12 cellular contexts compared by ENCODE assay signal in genomic region chr19:55248166-55248675, GRCh38. TPM values are rescaled to one million over a fixed set of nuclear protein-coding genes. Genes with fewer than 3 reads are reported as not detected.
DNase-seq lines count a peak whose midpoint lies in the region; ATAC-seq, FAIRE-seq and TF ChIP-seq lines count a peak whose summit lies in the region.
"Had no signal": no experiment of that assay in that cellular context is flagged by ENCODE, and none has a peak within 500 bp of the region (broad histone marks: within the 10 kb centered on the region; RNA-seq: fewer than 3 reads in every experiment).

No MANE protein-coding gene starts in this region.

- no peaks in the 10 kb centered on the region for H3K27me3 Mint-ChIP-seq in T-helper 17 cell
- H3K27me3 Mint-ChIP-seq: activated CD8-positive, alpha-beta memory T cell treated with anti-CD3 and anti-CD28 coated beads, Interleukin-2, amount 10 ng/mL, durations not matched to agents 7 days and 5 days had no signal

- peak overlapping the region; percentile 71 to 88 for H3K27ac ChIP-seq in mucosa of rectum (ENCODE audit: low read depth in 2 of 2, low read length in 2 of 2)
- H3K27ac ChIP-seq: lower lobe of right lung had no signal

- H3K4me1 Mint-ChIP-seq in T-helper 17 cell, result peaks cover 31% of the 10 kb centered on the region

- peaks cover 33 to 35% of the 10 kb centered on the region in 2 donors for H3K36me3 ChIP-seq in mucosa of rectum (ENCODE audit: control insufficient read depth in 2 of 2, insufficient read depth in 2 of 2, low read length in 2 of 2)

- ATAC-seq in T-helper 17 cell (no peak), GM21576 (IDR thresholded peaks at IDR 0.05; ENCODE audit: unreplicated experiment) (no peak)
- ATAC-seq: activated CD8-positive, alpha-beta memory T cell treated with anti-CD3 and anti-CD28 coated beads, Interleukin-2, amount 10 ng/mL, durations not matched to agents 7 days and 5 days had no signal

- no peak overlapping the region for H3K4me3 Mint-ChIP-seq in T-helper 17 cell
- H3K4me3 Mint-ChIP-seq: activated CD8-positive, alpha-beta memory T cell treated with anti-CD3 and anti-CD28 coated beads, Interleukin-2, amount 10 ng/mL, durations not matched to agents 7 days and 5 days had no signal

- no peaks in the 10 kb centered on the region for H3K9me3 ChIP-seq in T-helper 17 cell (ENCODE audit: control insufficient read depth, low read length, poor library complexity, severe bottlenecking)
- no peaks in the 10 kb centered on the region for H3K9me3 ChIP-seq in mucosa of rectum (ENCODE audit: control insufficient read depth in 2 of 2, low read length in 2 of 2)
- H3K9me3 ChIP-seq: lower lobe of right lung, MG63 had no signal

- TF ChIP-seq POLR2A in GM12891 (IDR thresholded peaks at IDR 0.05; ENCODE audit: low read depth, low read length), result 0 out of 2 replicates have a peak, but pooled peaks have one; percentile 18

- no peak for FAIRE-seq in GM12891 (lab: Jason Lieb, UNC)
- FAIRE-seq: endothelial cell of umbilical vein had no signal

- H3K9ac ChIP-seq in mucosa of rectum (ENCODE audit: low read depth in 1 of 2, low read length in 2 of 2), result peak overlapping the region; percentile 24 to 63

- DNase-seq in GM12891 (ENCODE audit: insufficient read length, low spot score) (no peak), T-helper 17 cell (no peak), dermis blood vessel endothelial cell (no peak)
- no peak for DNase-seq in activated CD4-positive, CD25-positive, alpha-beta regulatory T cell treated with anti-CD3 and anti-CD28 coated beads, Interleukin-2, amount 50 U/mL, for 72 hours
- DNase-seq: activated CD8-positive, alpha-beta memory T cell treated with anti-CD3 and anti-CD28 coated beads, Interleukin-2, amount 10 ng/mL, durations not matched to agents 7 days and 5 days; MG63; OCI-M1; stimulated activated CD4-positive, alpha-beta T cell treated with anti-CD3 and anti-CD28 coated beads, Interleukin-4, amount 100 ng/mL, for 4 hours had no signal

- no peak overlapping the region for H3K4me3 ChIP-seq in mucosa of rectum (ENCODE audit: low read length in 2 of 2)
- H3K4me3 ChIP-seq: lower lobe of right lung, MG63 had no signal

- peaks cover 2% of the 10 kb centered on the region for H3K36me3 Mint-ChIP-seq in T-helper 17 cell (ENCODE audit: low read depth)

- H3K4me1 ChIP-seq in mucosa of rectum (ENCODE audit: control insufficient read depth in 2 of 2, insufficient read depth in 2 of 2, low read length in 2 of 2), result peaks cover 45 to 46% of the 10 kb centered on the region in 2 donors

- H3K27me3 ChIP-seq in mucosa of rectum (ENCODE audit: control insufficient read depth in 2 of 2, insufficient read depth in 2 of 2, low read length in 2 of 2), result no peaks in the 10 kb centered on the region
- H3K27me3 ChIP-seq: MG63 had no signal

- H3K27ac Mint-ChIP-seq in T-helper 17 cell, result peak overlapping the region; percentile 83
- H3K27ac Mint-ChIP-seq: activated CD8-positive, alpha-beta memory T cell treated with anti-CD3 and anti-CD28 coated beads, Interleukin-2, amount 10 ng/mL, durations not matched to agents 7 days and 5 days had no signal

TF ChIP-seq in GM12891, 5 proteins besides CTCF, POLR2A, EP300 and RAD21:
- TF ChIP-seq PAX5 (IDR thresholded peaks at IDR 0.05; ENCODE audit: insufficient read depth, low read length, severe bottlenecking) (no peak), POLR2AphosphoS5 (IDR thresholded peaks at IDR 0.05; ENCODE audit: low read depth, low read length) (no peak), POU2F2 (IDR thresholded peaks at IDR 0.05; ENCODE audit: low read depth, low read length) (no peak), SPI1 (IDR thresholded peaks at IDR 0.05; ENCODE audit: low read depth, low read length) (no peak), TAF1 (IDR thresholded peaks at IDR 0.05; ENCODE audit: low read depth, low read length) (no peak)

RNA-seq across cellular contexts. Expression of gene PPP6R1, which starts 10.6 kb away (rescaled TPM):
- 60.0 TPM for polyA plus RNA-seq in GM12891 (2012; ENCODE audit: low read depth, missing spikeins)
- total RNA-seq in T-helper 17 cell (100 to 1,000 TPM; 183 to 186 TPM), dermis blood vessel endothelial cell (23.8 and 54.5 TPM in 2 replicates)

RNA-seq across cellular contexts. Expression of gene TMEM86B, which starts 19.7 kb away (rescaled TPM):
- polyA plus RNA-seq in GM12891 (2012; ENCODE audit: low read depth, missing spikeins), result 2.9 TPM
- 10 to 100 TPM; 12.4 to 12.8 TPM for total RNA-seq in T-helper 17 cell
- total RNA-seq in dermis blood vessel endothelial cell, result 1.0 and 1.1 TPM in 2 replicates

RNA-seq across cellular contexts. Expression of gene HSPBP1, which starts 31.7 kb away (rescaled TPM):
- 11.8 TPM for polyA plus RNA-seq in GM12891 (2012; ENCODE audit: low read depth, missing spikeins)
- total RNA-seq in T-helper 17 cell (10 to 100 TPM; 19.1 to 23.1 TPM), dermis blood vessel endothelial cell (23.5 and 41.4 TPM in 2 replicates)

RNA-seq across cellular contexts. Expression of gene BRSK1, which starts 35.6 kb away (rescaled TPM):
- polyA plus RNA-seq in GM12891 (2012; ENCODE audit: low read depth, missing spikeins), result 1.4 TPM
- total RNA-seq in T-helper 17 cell (1 to 10 TPM; 3.0 to 7.4 TPM), dermis blood vessel endothelial cell (0.79 and 2.2 TPM in 2 replicates)

RNA-seq across cellular contexts. Expression of gene PTPRH, which starts 38.9 kb away (rescaled TPM):
- polyA plus RNA-seq in GM12891 (2012; ENCODE audit: low read depth, missing spikeins), result not detected
- total RNA-seq in T-helper 17 cell (not detected), dermis blood vessel endothelial cell (0.17 and 0.19 TPM in 2 replicates)
- total RNA-seq: activated CD8-positive, alpha-beta memory T cell treated with anti-CD3 and anti-CD28 coated beads, Interleukin-2, amount 10 ng/mL, durations not matched to agents 7 days and 5 days had no signal
